1 cellular context compared by ENCODE assay signal in genomic region chr3:119498188-119498987, GRCh38.
A peak's percentile ranks its signal among the peaks of the same experiment; 100 is the strongest.
TF ChIP-seq lines count a peak whose summit lies in the region.

Gene TIMMDC1, plus strand, starts transcription at chr3:119498547. Its CDS starts 187 bp downstream, at chr3:119498734.

TF ChIP-seq in GM12878, 131 proteins besides CTCF, POLR2A, EP300 and RAD21 (continued from another document and continues in another):
- no peak for TF ChIP-seq ZBTB33 (IDR thresholded peaks at IDR 0.05)
- no peak for TF ChIP-seq RAD51 (IDR thresholded peaks at IDR 0.05)
- peak; percentile 86 for TF ChIP-seq CREM (IDR thresholded peaks at IDR 0.05; ENCODE audit: low read depth)
- TF ChIP-seq SMARCA5 (IDR thresholded peaks at IDR 0.05) = no peak; the same call in 1 of the 2 replicates
- peak; percentile 87 for TF ChIP-seq RUNX3 (IDR thresholded peaks at IDR 0.05; ENCODE audit: low read length)
- TF ChIP-seq MYC (IDR thresholded peaks at IDR 0.05; ENCODE audit: insufficient read depth, insufficient read length, insufficient replicate concordance, low read length, severe bottlenecking) = no peak
- TF ChIP-seq ZBTB11 (CRISPR knock-in tag; IDR thresholded peaks at IDR 0.05) = peak; percentile 74
- TF ChIP-seq NFYA (IDR thresholded peaks at IDR 0.05; ENCODE audit: borderline replicate concordance, low read depth, low read length) = no peak
- TF ChIP-seq RB1 (IDR thresholded peaks at IDR 0.05; ENCODE audit: borderline replicate concordance) = peak; percentile 22; the same call in 1 of the 2 replicates
- TF ChIP-seq USF1 (IDR thresholded peaks at IDR 0.05; ENCODE audit: borderline replicate concordance, extremely low read length, insufficient read depth, low read depth, low read length) = no peak
- peak; percentile 83 for TF ChIP-seq SP1 (IDR thresholded peaks at IDR 0.05; ENCODE audit: low read depth, low read length)
- TF ChIP-seq MAX (IDR thresholded peaks at IDR 0.05; ENCODE audit: low read depth, low read length) = peak; percentile 83
- no peak for TF ChIP-seq SMC3 (IDR thresholded peaks at IDR 0.05; ENCODE audit: borderline replicate concordance, low read length)
- TF ChIP-seq BHLHE40 (IDR thresholded peaks at IDR 0.05; ENCODE audit: borderline replicate concordance in 1 of 2, low read depth in 2 of 2, low read length in 1 of 2) = peak; percentile 24 to 46; a peak in 1 of 4 replicates
- no peak; the same call in 1 of the 2 replicates for TF ChIP-seq ZNF384 (IDR thresholded peaks at IDR 0.05; ENCODE audit: borderline replicate concordance, low read depth, low read length)
- TF ChIP-seq USF2 (IDR thresholded peaks at IDR 0.05; ENCODE audit: borderline replicate concordance, low read depth, low read length) = no peak
- no peak for TF ChIP-seq REST (IDR thresholded peaks at IDR 0.05; ENCODE audit: low read depth, low read length)
- TF ChIP-seq SPI1 (IDR thresholded peaks at IDR 0.05; ENCODE audit: borderline replicate concordance, insufficient read depth, low read depth, low read length) = peak; percentile 48; the same call in 1 of the 2 replicates
- TF ChIP-seq IRF3 (IDR thresholded peaks at IDR 0.05) = no peak
- TF ChIP-seq ZNF24 (IDR thresholded peaks at IDR 0.05) = no peak
- TF ChIP-seq RCOR1 (conservative IDR thresholded peaks at IDR 0.05; ENCODE audit: low read depth, low read length) = no peak
- TF ChIP-seq KAT2A (conservative IDR thresholded peaks at IDR 0.05; ENCODE audit: control insufficient read depth, low read depth, low read length) = no peak
- TF ChIP-seq HCFC1 (IDR thresholded peaks at IDR 0.05; ENCODE audit: low read length) = peak; percentile 85
- TF ChIP-seq ZSCAN29 (IDR thresholded peaks at IDR 0.05) = no peak
- TF ChIP-seq NRF1 (conservative IDR thresholded peaks at IDR 0.05; ENCODE audit: low read depth, low read length) = 0 out of 2 replicates have a peak, but pooled peaks have one; percentile 9
- TF ChIP-seq EED (IDR thresholded peaks at IDR 0.05; ENCODE audit: low read depth) = 0 out of 2 replicates have a peak, but pooled peaks have one; percentile 27
- TF ChIP-seq E2F8 (IDR thresholded peaks at IDR 0.05; ENCODE audit: low read depth, partially characterized antibody) = peak; percentile 74
- peak; percentile 40; the same call in 1 of the 2 replicates for TF ChIP-seq CBFB (IDR thresholded peaks at IDR 0.05; ENCODE audit: low read depth)
- TF ChIP-seq ZNF592 (IDR thresholded peaks at IDR 0.05) = no peak
